Comparison of ENCODE assay signal across 24 cellular contexts in genomic region chr2:42458396-42458795, GRCh38. TPM values are rescaled to one million over a fixed set of nuclear protein-coding genes. Genes with fewer than 3 reads are reported as not detected.
"Had no signal": no experiment of that assay in that cellular context is flagged by ENCODE, and none has a peak within 500 bp of the region (broad histone marks: within the 10 kb centered on the region; RNA-seq: fewer than 3 reads in every experiment).

No MANE protein-coding gene starts in this region.

- ATAC-seq: psoas muscle; right cardiac atrium; right lobe of liver; stimulated activated effector memory CD8-positive, alpha-beta T cell treated with anti-CD3 and anti-CD28 coated beads, Interleukin-12 subunit alpha, Interleukin-12 subunit beta, amount 100 ng/mL, for 72 hours; stimulated activated naive B cell treated with anti-CD40 and anti-IgM and Interleukin-4, amounts not matched to agents 10 μg/mL and 1 μg/mL and 100 μg/mL, for 72 hours had no signal

- DNase-seq: occipital lobe; ovary; posterior cingulate gyrus; psoas muscle; right cardiac atrium; right lobe of liver; sigmoid colon; small intestine; stimulated activated CD4-positive, alpha-beta T cell treated with anti-CD3 and anti-CD28 coated beads, Interleukin-15, amount 100 ng/mL, for 24 hours; stimulated activated CD4-positive, alpha-beta T cell treated with anti-CD3 and anti-CD28 coated beads, Interleukin-2, amount 100 ng/mL, for 24 hours; stimulated activated CD4-positive, alpha-beta T cell treated with anti-CD3 and anti-CD28 coated beads, Interleukin-2, amount 100 ng/mL, for 48 hours; stimulated activated CD4-positive, alpha-beta T cell treated with anti-CD3 and anti-CD28 coated beads, Interleukin-4, amount 100 ng/mL, for 24 hours; stimulated activated naive B cell treated with anti-CD40 and anti-IgM and Interleukin-4, amounts not matched to agents 10 μg/mL and 1 μg/mL and 100 μg/mL, for 72 hours; stimulated activated naive CD4-positive, alpha-beta T cell treated with Interleukin-2 at 50 U/mL for 16 hours; stomach; thyroid gland; trophoblast cell; upper lobe of left lung had no signal

- H3K4me2 ChIP-seq: neural progenitor cell had no signal

- H3K9ac ChIP-seq: neural progenitor cell, parathyroid adenoma had no signal

- H3K36me3 ChIP-seq: neural progenitor cell, ovary, right lobe of liver, sigmoid colon, stomach, thoracic aorta, thyroid gland, tibial nerve, upper lobe of left lung, vagina had no signal

- H3K27ac ChIP-seq: neural progenitor cell, ovary, parathyroid adenoma, psoas muscle, right lobe of liver, sigmoid colon, stomach, thoracic aorta, thyroid gland, tibial nerve, upper lobe of left lung, vagina had no signal

- H3K4me3 ChIP-seq: neural progenitor cell, ovary, psoas muscle, right lobe of liver, sigmoid colon, stomach, thoracic aorta, thyroid gland, tibial nerve, upper lobe of left lung, vagina had no signal

- H3K27me3 ChIP-seq: neural progenitor cell, ovary, right lobe of liver, sigmoid colon, stomach, thyroid gland, tibial nerve, upper lobe of left lung, vagina had no signal

- H3K4me1 ChIP-seq: neural progenitor cell, parathyroid adenoma, psoas muscle, right lobe of liver, sigmoid colon, stomach, thyroid gland, tibial nerve, upper lobe of left lung, vagina had no signal

- H2AFZ ChIP-seq: neural progenitor cell, parathyroid adenoma had no signal

- H3K9me3 ChIP-seq: ovary, psoas muscle, right lobe of liver, sigmoid colon, stomach, thoracic aorta, thyroid gland, tibial nerve, upper lobe of left lung, vagina had no signal

- H3K79me2 ChIP-seq: parathyroid adenoma had no signal

RNA-seq across cellular contexts. Expression of gene KCNG3, which starts 35.4 kb away (rescaled TPM):
- polyA plus RNA-seq: psoas muscle, right cardiac atrium, stomach had no signal
